8 cellular contexts compared by ENCODE assay signal in the genomic region with DNA sequence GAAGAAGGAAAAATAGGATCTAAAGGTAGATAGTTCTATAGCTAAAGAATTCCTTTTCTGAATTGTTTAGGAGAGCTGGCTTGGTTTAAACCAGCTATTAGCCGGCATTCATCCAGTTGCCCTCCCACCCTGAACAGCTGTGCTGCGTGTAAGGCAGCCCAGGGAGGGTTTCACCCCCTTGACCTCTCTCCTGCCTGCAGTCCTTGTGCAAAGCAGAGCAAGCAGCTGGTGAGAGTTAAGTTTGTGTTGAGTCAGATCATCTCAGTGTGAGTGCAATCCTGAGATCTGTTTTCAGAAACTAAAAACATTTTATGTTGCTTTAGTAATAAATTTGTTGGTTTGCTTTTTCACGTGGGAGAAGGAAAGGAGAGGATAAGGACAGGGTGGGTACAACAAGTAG. TPM values are rescaled to one million over a fixed set of nuclear protein-coding genes. Genes with fewer than 3 reads are reported as not detected.
DNase-seq lines count a peak whose midpoint lies in the region; ATAC-seq and TF ChIP-seq lines count a peak whose summit lies in the region.

No MANE protein-coding gene starts in this region.

- peaks cover 91% of the 10 kb centered on the region for H3K79me2 ChIP-seq in KMS-11 (ENCODE audit: insufficient read depth, low read depth)

- DNase-seq in A673 (ENCODE audit: low spot score), result no peak
- peak; percentile 88 to 91 for DNase-seq in cardiac fibroblast (ENCODE audit: low read depth in 2 of 2)
- peak in 1 of 3 donors; percentile 49 for DNase-seq in mucosa of descending colon
- no peak for DNase-seq in effector memory CD4-positive, alpha-beta T cell
- no peak for DNase-seq in DMS153 (lab: John Stamatoyannopoulos, UW)
- DNase-seq in SIG-M5 treated with dmso at 0.1 percent for 504 hours (lab: John Stamatoyannopoulos, UW; ENCODE audit: unreplicated experiment), result no peak

- H3K9ac ChIP-seq in KMS-11, result peak overlapping the region; percentile 31; the same call in 1 of the 2 replicates

- H3K4me3 ChIP-seq in A673 (ENCODE audit: low read depth, low read length, poor library complexity, severe bottlenecking), result no peak overlapping the region
- no peak overlapping the region for H3K4me3 ChIP-seq in KMS-11 (IDR thresholded peaks at IDR 0.05; ENCODE audit: insufficient read depth, low read depth, low read length)
- no peak overlapping the region for H3K4me3 ChIP-seq in cardiac fibroblast (replicated peaks in 1 of 2; ENCODE audit: low read depth in 2 of 2, low read length in 2 of 2)
- no peak overlapping the region for H3K4me3 ChIP-seq in mucosa of descending colon
- H3K4me3 ChIP-seq in effector memory CD4-positive, alpha-beta T cell (ENCODE audit: insufficient read depth, low read depth, low read length, poor library complexity, severe bottlenecking), result no peak overlapping the region

- TF ChIP-seq CTCF in A673 (conservative IDR thresholded peaks at IDR 0.05; ENCODE audit: low read depth, low read length), result no peak
- no peak for TF ChIP-seq CTCF in KMS-11 (conservative IDR thresholded peaks at IDR 0.05; ENCODE audit: low read depth, low read length)
- TF ChIP-seq CTCF in cardiac fibroblast (IDR thresholded peaks at IDR 0.05; ENCODE audit: low read depth, low read length), result no peak
- TF ChIP-seq CTCF in mucosa of descending colon (IDR thresholded peaks at IDR 0.05), result no peak

- intact Hi-C loops in A673 (cut with micrococcal nuclease; ENCODE audit: unreplicated experiment) (no loop called here), mucosa of descending colon (cut with DNase I, micrococcal nuclease) (no loop called here)

- H3K4me1 ChIP-seq in A673 (ENCODE audit: insufficient read depth, low read length, poor library complexity, severe bottlenecking) (peaks cover 24% of the 10 kb centered on the region), KMS-11 (ENCODE audit: low read depth, poor library complexity, severe bottlenecking) (peaks cover 86% of the 10 kb centered on the region), mucosa of descending colon (ENCODE audit: low read depth) (peaks cover 50% of the 10 kb centered on the region)
- H3K4me1 ChIP-seq in effector memory CD4-positive, alpha-beta T cell (ENCODE audit: control insufficient read depth, insufficient read depth, low read length, poor library complexity, severe bottlenecking), result peaks cover 15% of the 10 kb centered on the region

- peaks cover 26% of the 10 kb centered on the region for H3K36me3 ChIP-seq in A673 (ENCODE audit: insufficient read depth, low read length, poor library complexity, severe bottlenecking)
- 0 out of 2 replicates have a peak, but pooled peaks cover 2% of the 10 kb centered on the region for H3K36me3 ChIP-seq in KMS-11 (ENCODE audit: insufficient read depth)
- H3K36me3 ChIP-seq in mucosa of descending colon (ENCODE audit: low read depth), result no peaks in the 10 kb centered on the region
- no peaks in the 10 kb centered on the region for H3K36me3 ChIP-seq in effector memory CD4-positive, alpha-beta T cell (ENCODE audit: control insufficient read depth, insufficient read depth, low read length)

- H3K27ac ChIP-seq in A673 (ENCODE audit: low read depth, low read length, poor library complexity, severe bottlenecking) (peak overlapping the region; percentile 51), KMS-11 (peak overlapping the region; percentile 82)
- H3K27ac ChIP-seq in effector memory CD4-positive, alpha-beta T cell (ENCODE audit: insufficient read depth, low read length, poor library complexity, severe bottlenecking), result no peak overlapping the region

- BruUV-seq in A673 (replicated peaks; lab: Mats Ljungman, UMichigan), result no TSS peak

- no peaks in the 10 kb centered on the region for H3K27me3 ChIP-seq in A673 (replicated peaks; ENCODE audit: insufficient read depth, low read depth, low read length, poor library complexity)
- H3K27me3 ChIP-seq in KMS-11 (ENCODE audit: insufficient read depth, low read depth), result no peaks in the 10 kb centered on the region
- H3K27me3 ChIP-seq in effector memory CD4-positive, alpha-beta T cell (replicated peaks; ENCODE audit: control insufficient read depth, insufficient read depth, low read length, poor library complexity, severe bottlenecking), result no peaks in the 10 kb centered on the region

- ATAC-seq in mucosa of descending colon (peak; percentile 5), GM18505 (IDR thresholded peaks at IDR 0.05; ENCODE audit: unreplicated experiment) (no peak)

- H3K9me3 ChIP-seq in A673 (ENCODE audit: low read depth, low read length, poor library complexity, severe bottlenecking) (no peaks in the 10 kb centered on the region), mucosa of descending colon (no peaks in the 10 kb centered on the region)
- no peaks in the 10 kb centered on the region for H3K9me3 ChIP-seq in effector memory CD4-positive, alpha-beta T cell (ENCODE audit: control insufficient read depth, low read length)

- CTCF ChIA-PET in A673 (lab: Charles Lee), result interaction anchor here (1.0 kb wide), 1 partner anchor 139 kb away, joined by 4 read pairs; no protein-coding TSS in a partner anchor

- peak overlapping the region; percentile 84 for H3K4me2 ChIP-seq in KMS-11

- H4K20me1 ChIP-seq in KMS-11 (ENCODE audit: insufficient read depth), result no peaks in the 10 kb centered on the region

- POLR2A ChIA-PET in A673 (lab: Charles Lee; ENCODE audit: low non-redundant PET), result no interaction called here

- no peak for TF ChIP-seq POLR2A in GM18505 (IDR thresholded peaks at IDR 0.05; ENCODE audit: borderline replicate concordance, extremely low read depth, insufficient read depth, insufficient read length)

- H2AFZ ChIP-seq in KMS-11 (ENCODE audit: low read depth), result no peak overlapping the region

RNA-seq across cellular contexts. Expression of a gene that starts 13.0 kb away (rescaled TPM):
- 24.7 and 26.1 TPM in 2 replicates for total RNA-seq in A673 (2021)
- total RNA-seq in mucosa of descending colon, result 10 to 100 TPM; 19.1 to 27.3 (median 21.3) TPM

RNA-seq across cellular contexts. Expression of a gene that starts 13.9 kb away (rescaled TPM):
- total RNA-seq in A673 (2021) (9.3 and 10.8 TPM in 2 replicates), mucosa of descending colon (10 to 100 TPM; 10.4 to 12.6 (median 11.9) TPM)

RNA-seq across cellular contexts. Expression of a gene that starts 46.5 kb away (rescaled TPM):
- 120 and 122 TPM in 2 replicates for total RNA-seq in A673 (2021)
- total RNA-seq in mucosa of descending colon, result 10 to 100 TPM; 65.3 to 99.7 (median 90.6) TPM

Comparison
In these comparisons a context has a peak if more than half of its experiments do, and no peak if none do; other contexts are left out.
1. DNase-seq: peak in cardiac fibroblast (2 of 2); none in A673 (single experiment), effector memory CD4-positive, alpha-beta T cell (0 of 3), DMS153 (single experiment) and SIG-M5 treated with dmso at 0.1 percent for 504 hours (single experiment).